9 cellular contexts compared by ENCODE assay signal in genomic region chr19:32200312-32201038, GRCh38.
"Had no signal": no experiment of that assay in that cellular context is flagged by ENCODE, and none has a peak within 500 bp of the region (broad histone marks: within the 10 kb centered on the region; RNA-seq: fewer than 3 reads in every experiment).

No MANE protein-coding gene starts in this region.

- DNase-seq: activated CD4-positive, alpha-beta T cell treated with anti-CD3 and anti-CD28 coated beads, Interleukin-2, amount 50 U/mL, for 48 hours; activated effector memory CD4-positive, alpha-beta T cell treated with Interleukin-2 at 50 U/mL for 16 hours; activated T-cell treated with anti-CD3 and anti-CD28 coated beads, Interleukin-2, amount 50 U/mL, for 4 hours; colonic mucosa; mammary epithelial cell; stimulated activated CD4-positive, alpha-beta T cell treated with anti-CD3 and anti-CD28 coated beads, Interleukin-1b, Interleukin-23, amount 100 ng/mL, for 48 hours; stimulated activated naive CD8-positive, alpha-beta T cell treated with anti-CD3 and anti-CD28 coated beads, Interleukin-15, amount 100 ng/mL, for 72 hours had no signal

- ATAC-seq: activated T-cell treated with anti-CD3 and anti-CD28 coated beads, Interleukin-2, amount 50 U/mL, for 4 hours; esophagus mucosa; stimulated activated naive CD8-positive, alpha-beta T cell treated with anti-CD3 and anti-CD28 coated beads, Interleukin-15, amount 100 ng/mL, for 72 hours had no signal

- H3K27ac ChIP-seq: colonic mucosa, VCaP had no signal

- H3K9me3 ChIP-seq: colonic mucosa had no signal

- H3K36me3 ChIP-seq: colonic mucosa had no signal

- H3K4me3 ChIP-seq: colonic mucosa had no signal

- H3K27me3 ChIP-seq: colonic mucosa had no signal

- H3K4me1 ChIP-seq: colonic mucosa had no signal
